ENCODE assay signal across 17 cellular contexts in the genomic region with DNA sequence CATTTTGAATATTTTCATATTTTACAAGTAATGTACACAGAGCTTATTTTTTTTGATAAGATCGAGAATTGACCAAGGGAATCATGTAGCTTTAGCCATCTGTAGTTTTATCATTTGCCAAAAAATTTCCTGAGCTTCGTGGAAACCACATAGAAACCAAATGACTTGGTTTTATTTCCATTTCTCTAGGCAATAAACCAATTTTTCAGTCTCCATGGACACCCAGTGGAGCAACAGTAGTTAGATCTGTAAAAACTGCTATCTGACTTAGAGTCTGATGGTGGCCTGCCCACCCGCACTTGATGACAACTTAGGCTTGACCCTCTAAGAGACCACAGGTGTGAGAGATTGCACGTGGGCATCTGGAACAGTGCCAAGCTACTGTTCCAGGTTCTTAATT.
A peak's percentile ranks its signal among the peaks of the same experiment; 100 is the strongest.
DNase-seq lines count a peak whose midpoint lies in the region; ATAC-seq and TF ChIP-seq lines count a peak whose summit lies in the region.
"Had no signal": no experiment of that assay in that cellular context is flagged by ENCODE, and none has a peak within 500 bp of the region (broad histone marks: within the 10 kb centered on the region; RNA-seq: fewer than 3 reads in every experiment).

No MANE protein-coding gene starts in this region.

- no peak for TF ChIP-seq EP300 in stomach (IDR thresholded peaks at IDR 0.05)

- DNase-seq in NCI-H1694 treated with DMSO at 0.1 percent for 48 hours (lab: John Stamatoyannopoulos, UW) (peak; percentile 42), NCI-H1694 (lab: John Stamatoyannopoulos, UW) (no peak), Ammon's horn (ENCODE audit: low spot score) (peak; percentile 15), cerebellum (ENCODE audit: low spot score) (peak; percentile 36), pons (ENCODE audit: low spot score) (peak; percentile 3), stomach (no peak)
- DNase-seq: 8988T; Calu3; CD4-positive, alpha-beta T cell; DMS153; DMS79 treated with DMSO at 0.1 percent for 48 hours; EL; GDM1; GOT3; H9; IMR-90 had no signal

- no peaks in the 10 kb centered on the region for H3K36me3 ChIP-seq in stomach

- H3K27ac ChIP-seq in stomach, result no peak overlapping the region

- H3K4me3 ChIP-seq in stomach, result no peak overlapping the region

- no peaks in the 10 kb centered on the region for H3K4me1 ChIP-seq in stomach

- no peaks in the 10 kb centered on the region for H3K9me3 ChIP-seq in stomach

- intact Hi-C loops in stomach (cut with DNase I; ENCODE audit: low total_unique reads), result no loop called here

- WGBS in stomach, 5 donors, result 66 to 76% (median 70%) methylated on average over 4 of the region's 4 CpGs

- no peak for TF ChIP-seq POLR2A in stomach (IDR thresholded peaks at IDR 0.05)

- no peak for ATAC-seq in GM18870 (IDR thresholded peaks at IDR 0.05; ENCODE audit: unreplicated experiment)

- TF ChIP-seq CTCF in stomach (IDR thresholded peaks at IDR 0.05), result no peak

- H3K27me3 ChIP-seq in stomach, result no peaks in the 10 kb centered on the region

Comparison
In these comparisons a context has a peak if more than half of its experiments do, and no peak if none do; other contexts are left out.
1. DNase-seq: peak in NCI-H1694 treated with DMSO at 0.1 percent for 48 hours (single experiment), Ammon's horn (single experiment), cerebellum (single experiment) and pons (single experiment); none in NCI-H1694 (single experiment) and stomach (single experiment).